10 cellular contexts compared by ENCODE assay signal in genomic region chr2:9001229-9001628, GRCh38. TPM values are rescaled to one million over a fixed set of nuclear protein-coding genes. Genes with fewer than 3 reads are reported as not detected.
DNase-seq lines count a peak whose midpoint lies in the region; TF ChIP-seq lines count a peak whose summit lies in the region.
"Had no signal": no experiment of that assay in that cellular context is flagged by ENCODE, and none has a peak within 500 bp of the region (broad histone marks: within the 10 kb centered on the region; RNA-seq: fewer than 3 reads in every experiment).

No MANE protein-coding gene starts in this region.

- TF ChIP-seq CTCF in PC-9 (conservative IDR thresholded peaks at IDR 0.05) (no peak), epithelial cell of esophagus (IDR thresholded peaks at IDR 0.05; ENCODE audit: insufficient read depth, low read depth, low read length, missing control alignments) (no peak)

- DNase-seq in NCI-H2081 (lab: John Stamatoyannopoulos, UW) (peak; percentile 43 to 84), NCI-H2081 treated with DMSO at 0.1 percent for 48 hours (lab: John Stamatoyannopoulos, UW) (no peak), PC-9 (peak; percentile 20 to 89), epithelial cell of esophagus (ENCODE audit: low read depth) (peak; percentile 81), activated T-cell treated with anti-CD3 and anti-CD28 coated beads for 4 hours (no peak), Kasumi-1 (lab: John Stamatoyannopoulos, UW) (no peak)
- DNase-seq in stimulated activated CD4-positive, alpha-beta T cell treated with anti-CD3 and anti-CD28 coated beads, Interleukin-15, amount 100 ng/mL, for 24 hours, result no peak
- DNase-seq: midbrain, MM.1S had no signal

- H3K9me3 ChIP-seq in PC-9 (ENCODE audit: insufficient read depth, low read depth) (no peaks in the 10 kb centered on the region), skeletal muscle satellite cell (replicated peaks; ENCODE audit: low read length) (no peaks in the 10 kb centered on the region)

- H3K27me3 ChIP-seq in PC-9 (ENCODE audit: insufficient read depth, low read depth) (no peaks in the 10 kb centered on the region), skeletal muscle satellite cell (ENCODE audit: control insufficient read depth, insufficient read depth, low read length) (no peaks in the 10 kb centered on the region)

- peak overlapping the region; percentile 98 for H3K4me2 ChIP-seq in PC-9
- H3K4me2 ChIP-seq in skeletal muscle satellite cell (ENCODE audit: low read length), result peak overlapping the region; percentile 92

- POLR2A ChIA-PET in PC-9 (lab: Charles Lee; ENCODE audit: unreplicated experiment), result no interaction called here

- H3K9me2 ChIP-seq in PC-9 (ENCODE audit: insufficient read depth), result no peaks in the 10 kb centered on the region

- H3K9ac ChIP-seq in skeletal muscle satellite cell (ENCODE audit: low read depth, low read length), result no peak overlapping the region

- H3F3A ChIP-seq in PC-9 (ENCODE audit: insufficient read depth, low read depth), result peaks cover 36% of the 10 kb centered on the region

- BruUV-seq in PC-9 (replicated peaks; lab: Mats Ljungman, UMichigan), result no TSS peak

- H3K27ac ChIP-seq in PC-9, result peak overlapping the region; percentile 78

- CTCF ChIA-PET in PC-9 (lab: Charles Lee), result interaction anchor here (0.6 kb wide), 2 partner anchors 111 to 139 kb away, joined by 3 to 4 read pairs; no protein-coding TSS in a partner anchor

- H3K4me1 ChIP-seq in PC-9 (replicated peaks; ENCODE audit: insufficient read depth) (peaks cover 55% of the 10 kb centered on the region), skeletal muscle satellite cell (ENCODE audit: control insufficient read depth, insufficient read depth, low read length) (peaks cover 29% of the 10 kb centered on the region)

- peak overlapping the region; percentile 83; the same call in 1 of the 2 replicates for H3K4me3 ChIP-seq in PC-9
- H3K4me3 ChIP-seq in epithelial cell of esophagus (ENCODE audit: low read length), result no peak overlapping the region
- no peak overlapping the region for H3K4me3 ChIP-seq in skeletal muscle satellite cell (ENCODE audit: low read length)

- intact Hi-C loops in PC-9 (cut with micrococcal nuclease; ENCODE audit: unreplicated experiment), result loop anchor here (5.0 to 10.0 kb wide), 3 partner anchors 56 to 334 kb away; no protein-coding TSS in a partner anchor

- H4K20me1 ChIP-seq in PC-9 (ENCODE audit: insufficient read depth), result no peaks in the 10 kb centered on the region

- H2AFZ ChIP-seq in PC-9, result no peak overlapping the region

- H3K36me3 ChIP-seq in PC-9 (ENCODE audit: low read depth) (peaks cover 6% of the 10 kb centered on the region; the same call in 1 of the 2 replicates), skeletal muscle satellite cell (ENCODE audit: insufficient read depth, low read length) (no peaks in the 10 kb centered on the region)

- peaks cover 76% of the 10 kb centered on the region for H3K79me2 ChIP-seq in PC-9 (ENCODE audit: low read depth)

RNA-seq across cellular contexts. Expression of gene MBOAT2, which starts 2.3 kb away (rescaled TPM):
- 45.3 and 57.7 TPM in 2 replicates for total RNA-seq in PC-9 (2021)
- 15.9 and 17.5 TPM in 2 replicates for total RNA-seq in skeletal muscle satellite cell (2012; rRNA removed)

Comparison
In these comparisons a context has a peak if more than half of its experiments do, and no peak if none do; other contexts are left out.
1. DNase-seq: peak in NCI-H2081 (2 of 2), PC-9 (2 of 2) and epithelial cell of esophagus (single experiment); none in NCI-H2081 treated with DMSO at 0.1 percent for 48 hours (single experiment), activated T-cell treated with anti-CD3 and anti-CD28 coated beads for 4 hours (single experiment), stimulated activated CD4-positive, alpha-beta T cell treated with anti-CD3 and anti-CD28 coated beads, Interleukin-15, amount 100 ng/mL, for 24 hours (single experiment) and Kasumi-1 (0 of 2).